ENCODE assay signal across 8 cellular contexts in genomic region chr2:101003278-101003775, GRCh38. TPM values are rescaled to one million over a fixed set of nuclear protein-coding genes. Genes with fewer than 3 reads are reported as not detected.
DNase-seq lines count a peak whose midpoint lies in the region; ATAC-seq, FAIRE-seq and TF ChIP-seq lines count a peak whose summit lies in the region.

No MANE protein-coding gene starts in this region.

- ATAC-seq in HepG2 (no peak; the same call in 2 of the 3 replicates), GM19023 (IDR thresholded peaks at IDR 0.05; ENCODE audit: unreplicated experiment) (no peak)

- peaks cover 40% of the 10 kb centered on the region for H3K36me3 Mint-ChIP-seq in activated naive CD4-positive, alpha-beta T cell treated with anti-CD3 and anti-CD28 coated beads, Interleukin-2, amount 50 U/mL, for 24 hours

- no peak for FAIRE-seq in HepG2 (lab: Jason Lieb, UNC)

- H3K4me1 ChIP-seq in HepG2 (ENCODE audit: insufficient read depth, low read length) (peaks cover 43% of the 10 kb centered on the region), transverse colon (peaks cover 9 to 34% (median 20%) of the 10 kb centered on the region in 4 donors)

- intact Hi-C loops in HepG2 (cut with micrococcal nuclease; ENCODE audit: unreplicated experiment), result no loop called here
- intact Hi-C loops in transverse colon (cut with DNase I; ENCODE audit: low total_unique reads), result no loop called here

- no peak for DNase-seq in activated naive CD4-positive, alpha-beta T cell treated with anti-CD3 and anti-CD28 coated beads, Interleukin-2, amount 50 U/mL, for 16 hours
- DNase-seq in astrocyte of the cerebellum (ENCODE audit: low read depth), result no peak
- peak; percentile 18 for DNase-seq in HepG2 (ENCODE audit: low spot score)
- DNase-seq in transverse colon, result no peak
- no peak for DNase-seq in NCI-H1105 treated with DMSO at 0.1 percent for 48 hours (lab: John Stamatoyannopoulos, UW)
- no peak for DNase-seq in AG20443 (ENCODE audit: low spot score)

- H3K4me3 Mint-ChIP-seq in activated naive CD4-positive, alpha-beta T cell treated with anti-CD3 and anti-CD28 coated beads, Interleukin-2, amount 50 U/mL, for 24 hours, result peak overlapping the region; percentile 97

- H3K27ac Mint-ChIP-seq in activated naive CD4-positive, alpha-beta T cell treated with anti-CD3 and anti-CD28 coated beads, Interleukin-2, amount 50 U/mL, for 24 hours, result peak overlapping the region; percentile 98

- peak overlapping the region; percentile 97 for H3K9ac ChIP-seq in HepG2 (ENCODE audit: insufficient read depth, low read depth, low read length)

- peak overlapping the region; percentile 79 for H3K27ac ChIP-seq in HepG2 (ENCODE audit: extremely low read length, insufficient read depth, low read length)
- H3K27ac ChIP-seq in transverse colon, result peak overlapping the region; percentile 87 to 89 (median 89)

- H3K9me3 Mint-ChIP-seq in activated naive CD4-positive, alpha-beta T cell treated with anti-CD3 and anti-CD28 coated beads, Interleukin-2, amount 50 U/mL, for 24 hours, result no peaks in the 10 kb centered on the region

- WGBS in HepG2 (ENCODE audit: low lambda C conversion rate), result 9% methylated on average over 12 of the region's 12 CpGs
- 10 to 23% methylated on average over 11 to 12 of the region's 12 CpGs for WGBS in transverse colon (ENCODE audit: low coverage in 1 of 2), 2 donors

- peaks cover 54% of the 10 kb centered on the region for H3K4me1 Mint-ChIP-seq in activated naive CD4-positive, alpha-beta T cell treated with anti-CD3 and anti-CD28 coated beads, Interleukin-2, amount 50 U/mL, for 24 hours

- TF ChIP-seq CTCF in astrocyte of the cerebellum (IDR thresholded peaks at IDR 0.05; ENCODE audit: low read depth, low read length, missing control alignments) (no peak), HepG2 (CRISPR knock-in tag; IDR thresholded peaks at IDR 0.05) (0 out of 2 replicates have a peak, but pooled peaks have one; percentile 4), transverse colon (IDR thresholded peaks at IDR 0.05) (no peak)

- peaks cover 23 to 51% of the 10 kb centered on the region in 2 experiments for H3K36me3 ChIP-seq in HepG2 (replicated peaks in 1 of 2; ENCODE audit: control insufficient read depth in 1 of 2, insufficient read depth in 2 of 2, low read length in 2 of 2)
- peaks cover 0 to 40% (median 17%) of the 10 kb centered on the region in 4 donors for H3K36me3 ChIP-seq in transverse colon

- CTCF ChIA-PET in HepG2 (lab: Yijun Ruan, JAX; ENCODE audit: low intra/inter-chr PET ratio, low total read pairs), result no interaction called here

- POLR2A ChIA-PET in HepG2 (lab: Yijun Ruan, JAX), result interaction anchor here (1.0 to 3.1 kb wide), 7 partner anchors 9 to 441 kb away, joined by 3 to 41 read pairs (median 6); partner anchors contain the start of genes PDCL3 and TBC1D8

- in situ Hi-C loops in astrocyte of the cerebellum (cut with HindIII; ENCODE audit: low sequenced_read_pairs), result no loop called here
- in situ Hi-C loops in HepG2 (cut with HindIII; ENCODE audit: extremely low pct_ligation_motif_present, low pct_unique_long_range_greater_than_20kb), result no loop called here
- in situ Hi-C loops in transverse colon (cut with MboI; ENCODE audit: low pct_ligation_motif_present in 1 of 4, low pct_unique_long_range_greater_than_20kb in 1 of 4, low sequenced_read_pairs in 3 of 4), result loop anchor here in 2 of 4 donors (25.0 kb wide), 1 partner anchor 209 kb away; no protein-coding TSS in a partner anchor

- no peak for TF ChIP-seq RAD21 in HepG2 (CRISPR knock-in tag; IDR thresholded peaks at IDR 0.05)

- TF ChIP-seq EP300 in HepG2 (IDR thresholded peaks at IDR 0.05; ENCODE audit: low read depth in 2 of 2, low read length in 2 of 2), result no peak
- TF ChIP-seq EP300 in HepG2 (CRISPR knock-in tag; IDR thresholded peaks at IDR 0.05; ENCODE audit: borderline replicate concordance), result no peak
- TF ChIP-seq EP300 in transverse colon (IDR thresholded peaks at IDR 0.05; ENCODE audit: low read depth), result no peak

- H3K9me3 ChIP-seq in HepG2 (ENCODE audit: low read length), result no peaks in the 10 kb centered on the region
- no peaks in the 10 kb centered on the region for H3K9me3 ChIP-seq in transverse colon

- H3K27me3 Mint-ChIP-seq in activated naive CD4-positive, alpha-beta T cell treated with anti-CD3 and anti-CD28 coated beads, Interleukin-2, amount 50 U/mL, for 24 hours, result no peaks in the 10 kb centered on the region

- H3K4me2 ChIP-seq in HepG2 (ENCODE audit: low read depth, low read length), result peak overlapping the region; percentile 91

- no peaks in the 10 kb centered on the region; a peak in 1 of 5 replicates for H3K27me3 ChIP-seq in HepG2 (ENCODE audit: control insufficient read depth in 1 of 2, insufficient read depth in 2 of 2, low read length in 2 of 2)
- H3K27me3 ChIP-seq in transverse colon, result no peaks in the 10 kb centered on the region

- no TSS peak for BruUV-seq in HepG2 (replicated peaks; lab: Mats Ljungman, UMichigan)

- H3K79me2 ChIP-seq in HepG2 (ENCODE audit: insufficient read depth, low read length), result peaks cover 39% of the 10 kb centered on the region

- peaks cover 55% of the 10 kb centered on the region for H4K20me1 ChIP-seq in HepG2 (ENCODE audit: insufficient read depth, low read length)

- TF ChIP-seq POLR2A in HepG2 (IDR thresholded peaks at IDR 0.05; ENCODE audit: insufficient read depth in 1 of 2, low read depth in 2 of 2, low read length in 2 of 2) (0 out of 4 replicates have a peak, but pooled peaks of 1 of the 2 experiments have one; percentile 19), transverse colon (IDR thresholded peaks at IDR 0.05) (no peak)

- no peak overlapping the region for H2AFZ ChIP-seq in HepG2 (ENCODE audit: low read length)

- H3K4me3 ChIP-seq in astrocyte of the cerebellum (ENCODE audit: low read depth, low read length) (peak overlapping the region; percentile 97), HepG2 (replicated peaks in 1 of 3; ENCODE audit: insufficient read depth in 1 of 3, low read depth in 2 of 3, low read length in 3 of 3) (peak overlapping the region; percentile 81 to 96 (median 91)), transverse colon (peak overlapping the region; percentile 58 to 74 (median 64))

TF ChIP-seq in HepG2, 621 proteins besides CTCF, POLR2A, EP300 and RAD21 (continues in another document):
- TF ChIP-seq NFYB (CRISPR knock-in tag; IDR thresholded peaks at IDR 0.05), result no peak
- TF ChIP-seq MXD1 (CRISPR knock-in tag; IDR thresholded peaks at IDR 0.05), result no peak
- TF ChIP-seq KDM2A (CRISPR knock-in tag; IDR thresholded peaks at IDR 0.05; ENCODE audit: borderline replicate concordance, low read depth), result 0 out of 2 replicates have a peak, but pooled peaks have one; percentile 49
- no peak for TF ChIP-seq ISX (CRISPR knock-in tag; conservative IDR thresholded peaks at IDR 0.05)
- 0 out of 2 replicates have a peak, but pooled peaks have one; percentile 6 for TF ChIP-seq KDM5A (IDR thresholded peaks at IDR 0.05; ENCODE audit: borderline replicate concordance, low read length)
- no peak for TF ChIP-seq ZNF597 (CRISPR knock-in tag; IDR thresholded peaks at IDR 0.05)
- no peak for TF ChIP-seq TBX3 (IDR thresholded peaks at IDR 0.05; ENCODE audit: borderline replicate concordance)
- no peak for TF ChIP-seq ZNF740 (CRISPR knock-in tag; IDR thresholded peaks at IDR 0.05)
- no peak for TF ChIP-seq SOX13 (IDR thresholded peaks at IDR 0.05)
- TF ChIP-seq SOX13 (CRISPR knock-in tag; conservative IDR thresholded peaks at IDR 0.05 in 1 of 2, IDR thresholded peaks at IDR 0.05 in 1 of 2), result peak in 1 of 2 experiments; percentile 4; a peak in 1 of 4 replicates

RNA-seq across cellular contexts. Expression of gene RPL31, which starts 1.2 kb away (rescaled TPM):
- total RNA-seq in HepG2 (2016; rRNA removed; fragmentation: Illumina TruSeq; extraction: Trizol) (3,331 and 4,246 TPM in 2 replicates), transverse colon (1,000 to 10,000 TPM in 2 of 4 donors, 100 to 1,000 TPM in 2; 258 to 1,056 (median 762) TPM)
- 5,225 and 5,854 TPM in 2 replicates for total RNA-seq in HepG2 (2016; cell fraction: cytosol; rRNA removed; fragmentation: Illumina TruSeq; extraction: Trizol; ENCODE audit: low read depth)
- 3,362 and 4,378 TPM in 2 replicates for total RNA-seq in HepG2 (2016; cell fraction: insoluble cytoplasmic fraction; rRNA removed; fragmentation: Illumina TruSeq; extraction: Trizol)
- total RNA-seq in HepG2 (2016; cell fraction: membrane; rRNA removed; fragmentation: Illumina TruSeq; extraction: Trizol), result 8,556 and 9,092 TPM in 2 replicates
- total RNA-seq in HepG2 (2016; cell fraction: nucleus; rRNA removed; fragmentation: Illumina TruSeq; extraction: Trizol), result 1,122 and 1,268 TPM in 2 replicates
- 3,582 and 3,614 TPM in 2 replicates for polyA plus RNA-seq in HepG2 (2011; rRNA removed)
- 3,176 and 4,386 TPM in 2 replicates for polyA plus RNA-seq in HepG2 (2011; cell fraction: cytosol; rRNA removed)
- polyA plus RNA-seq in HepG2 (2011; cell fraction: nucleus; rRNA removed), result 741 and 878 TPM in 2 replicates
- 8,552 and 9,844 TPM in 2 replicates for polyA plus RNA-seq in HepG2 (2012)
- 7,218 and 7,614 TPM in 2 replicates for polyA plus RNA-seq in HepG2 (2016; cell fraction: cytosol; fragmentation: Illumina TruSeq; extraction: Trizol; ENCODE audit: low read depth)
- 4,222 and 4,697 TPM in 2 replicates for polyA plus RNA-seq in HepG2 (2016; cell fraction: insoluble cytoplasmic fraction; fragmentation: Illumina TruSeq; extraction: Trizol; ENCODE audit: low read depth)
- 8,348 and 8,377 TPM in 2 replicates for polyA plus RNA-seq in HepG2 (2016; cell fraction: membrane; fragmentation: Illumina TruSeq; extraction: Trizol; ENCODE audit: low read depth)
- polyA plus RNA-seq in HepG2 (2016; cell fraction: nucleus; fragmentation: Illumina TruSeq; extraction: Trizol; ENCODE audit: insufficient read depth, low read depth), result 2,101 and 2,110 TPM in 2 replicates
- polyA minus RNA-seq in HepG2 (2011; rRNA and poly(A)+ RNA removed; ENCODE audit: low replicate concordance), result 234 and 364 TPM in 2 replicates
- polyA minus RNA-seq in HepG2 (2011; cell fraction: cytosol; rRNA and poly(A)+ RNA removed), result 317 and 452 TPM in 2 replicates
- 241 and 344 TPM in 2 replicates for polyA minus RNA-seq in HepG2 (2011; cell fraction: nucleus; rRNA and poly(A)+ RNA removed)
